14 cellular contexts compared by ENCODE assay signal in the genomic region with DNA sequence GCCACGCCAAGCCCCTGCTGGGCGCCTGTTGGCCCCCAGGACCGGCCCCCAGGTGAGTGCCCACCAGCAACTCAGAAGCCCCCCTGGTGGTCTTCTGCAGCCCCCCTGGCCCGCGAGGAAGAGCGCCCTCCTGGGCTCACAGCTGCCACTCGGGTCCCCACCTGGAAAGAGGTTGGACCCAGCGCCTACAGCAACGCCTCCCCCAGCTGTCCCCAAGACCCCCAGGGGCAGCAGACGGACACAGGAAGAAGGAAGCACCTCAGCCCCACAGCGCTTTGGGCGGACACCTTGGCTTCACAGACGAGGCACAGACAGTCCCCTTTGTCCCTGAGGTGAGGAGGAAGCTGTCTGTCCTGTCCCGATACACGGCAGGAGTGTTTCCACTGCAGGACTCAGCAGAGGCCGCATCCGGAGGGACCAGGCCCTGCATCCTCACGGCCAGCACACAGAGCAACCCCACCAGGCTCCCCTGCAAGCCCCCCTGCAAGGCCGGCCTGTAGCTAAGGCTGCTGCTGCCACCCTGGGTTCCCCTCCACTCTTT.
"Had no signal": no experiment of that assay in that cellular context is flagged by ENCODE, and none has a peak within 500 bp of the region (broad histone marks: within the 10 kb centered on the region; RNA-seq: fewer than 3 reads in every experiment).

No MANE protein-coding gene starts in this region.

- H3K4me3 Mint-ChIP-seq: activated CD4-positive, alpha-beta T cell treated with anti-CD3 and anti-CD28 coated beads, Interleukin-2, amount 10 ng/mL, durations not matched to agents 7 days and 5 days had no signal

- H3K4me3 ChIP-seq: lung had no signal

- H3K9me3 Mint-ChIP-seq: activated CD4-positive, alpha-beta T cell treated with anti-CD3 and anti-CD28 coated beads, Interleukin-2, amount 10 ng/mL, durations not matched to agents 7 days and 5 days; central memory CD8-positive, alpha-beta T cell had no signal

- H3K9me3 ChIP-seq: prostate gland, upper lobe of left lung had no signal

- H3K4me1 Mint-ChIP-seq: central memory CD8-positive, alpha-beta T cell had no signal

- H3K27ac ChIP-seq: epithelial cell of prostate, prostate gland had no signal

- DNase-seq: activated CD4-positive, alpha-beta T cell treated with anti-CD3 and anti-CD28 coated beads, Interleukin-2, amount 10 ng/mL, durations not matched to agents 7 days and 5 days; amniotic stem cell; effector memory CD4-positive, alpha-beta T cell; hypothalamus; nucleus accumbens; stimulated activated CD4-positive, alpha-beta T cell treated with anti-CD3 and anti-CD28 coated beads, Interleukin-12 subunit alpha, Interleukin-12 subunit beta, amount 100 ng/mL, for 4 hours had no signal

- H3K27ac Mint-ChIP-seq: activated CD4-positive, alpha-beta T cell treated with anti-CD3 and anti-CD28 coated beads, Interleukin-2, amount 10 ng/mL, durations not matched to agents 7 days and 5 days; activated naive CD4-positive, alpha-beta T cell treated with anti-CD3 and anti-CD28 coated beads, Interleukin-2, amount 50 U/mL, for 72 hours; stimulated activated naive CD8-positive, alpha-beta T cell treated with anti-CD3 and anti-CD28 coated beads, Interleukin-15, Interleukin-2, amounts not matched to agents 100 ng/mL and 50 ng/mL, for 24 hours had no signal

- H3K36me3 ChIP-seq: prostate gland, upper lobe of left lung had no signal

- H3K4me1 ChIP-seq: prostate gland had no signal

- H3K36me3 Mint-ChIP-seq: brain had no signal

- H3K27me3 ChIP-seq: upper lobe of left lung had no signal
